Comparison of ENCODE assay signal across 8 cellular contexts in genomic region chr7:21253740-21254687, GRCh38.
DNase-seq lines count a peak whose midpoint lies in the region; ATAC-seq and TF ChIP-seq lines count a peak whose summit lies in the region.

No MANE protein-coding gene starts in this region.

- WGBS in gastroesophageal sphincter (ENCODE audit: low coverage in 1 of 2), 2 donors: 11% methylated on average over 16 to 18 of the region's 18 CpGs

- TF ChIP-seq EP300 in gastroesophageal sphincter (IDR thresholded peaks at IDR 0.05): no peak

- TF ChIP-seq POLR2A in breast epithelium (IDR thresholded peaks at IDR 0.05) (no peak), gastroesophageal sphincter (IDR thresholded peaks at IDR 0.05) (no peak)

- H3K27me3 ChIP-seq in SU-DHL-6 (ENCODE audit: low read length): no peaks in the 10 kb centered on the region
- peaks cover 0 to 65% of the 10 kb centered on the region in 2 donors for H3K27me3 ChIP-seq in breast epithelium
- H3K27me3 ChIP-seq in gastroesophageal sphincter: peaks cover 85% of the 10 kb centered on the region

- TF ChIP-seq CTCF in SU-DHL-6 (IDR thresholded peaks at IDR 0.05; ENCODE audit: insufficient read depth, low read length, poor library complexity, severe bottlenecking): peak; percentile 46
- peak in 2 of 3 donors; percentile 11 to 22 for TF ChIP-seq CTCF in breast epithelium (IDR thresholded peaks at IDR 0.05)
- peak in 2 of 4 experiments; percentile 6 to 50 for TF ChIP-seq CTCF in gastroesophageal sphincter (IDR thresholded peaks at IDR 0.05)

- no peak overlapping the region for H3K9ac ChIP-seq in SU-DHL-6 (ENCODE audit: low read length)

- H3K4me3 ChIP-seq in SU-DHL-6 (ENCODE audit: insufficient read depth, low read length, poor library complexity, severe bottlenecking) (no peak overlapping the region), breast epithelium (no peak overlapping the region), gastroesophageal sphincter (no peak overlapping the region)

- no peaks in the 10 kb centered on the region for H3F3A ChIP-seq in SU-DHL-6 (ENCODE audit: insufficient read depth)

- H2AFZ ChIP-seq in SU-DHL-6 (ENCODE audit: low read depth, low read length, severe bottlenecking): no peak overlapping the region

- H3K4me2 ChIP-seq in SU-DHL-6 (ENCODE audit: low read depth, low read length, poor library complexity, severe bottlenecking): no peak overlapping the region

- H3K4me1 ChIP-seq in breast epithelium (no peaks in the 10 kb centered on the region), gastroesophageal sphincter (no peaks in the 10 kb centered on the region)

- H3K9me3 ChIP-seq in SU-DHL-6 (ENCODE audit: insufficient read depth, low read length) (no peaks in the 10 kb centered on the region), breast epithelium (no peaks in the 10 kb centered on the region), gastroesophageal sphincter (no peaks in the 10 kb centered on the region)

- no peaks in the 10 kb centered on the region for H4K20me1 ChIP-seq in SU-DHL-6 (ENCODE audit: low read depth, low read length)

- H3K79me2 ChIP-seq in SU-DHL-6 (ENCODE audit: insufficient read depth, low read length): no peaks in the 10 kb centered on the region

- H3K36me3 ChIP-seq in SU-DHL-6 (ENCODE audit: low read length) (no peaks in the 10 kb centered on the region), breast epithelium (no peaks in the 10 kb centered on the region), gastroesophageal sphincter (no peaks in the 10 kb centered on the region)

- DNase-seq in CD1c-positive myeloid dendritic cell (ENCODE audit: extremely low spot score) (peak; percentile 42), NCI-H128 (lab: John Stamatoyannopoulos, UW; ENCODE audit: unreplicated experiment) (peak; percentile 69), breast epithelium (ENCODE audit: low spot score in 2 of 2) (no peak), left kidney (ENCODE audit: low read depth, low spot score) (peak; percentile 95)
- peak; percentile 4 for DNase-seq in stimulated activated CD8-positive, alpha-beta memory T cell treated with anti-CD3 and anti-CD28 coated beads, Interleukin-7, amount 100 ng/mL, for 24 hours (ENCODE audit: low read depth)

- H3K27ac ChIP-seq in SU-DHL-6 (ENCODE audit: low read depth, low read length): no peak overlapping the region
- H3K27ac ChIP-seq in breast epithelium: no peak overlapping the region
- H3K27ac ChIP-seq in gastroesophageal sphincter: no peak overlapping the region

- intact Hi-C loops in breast epithelium (cut with DNase I; ENCODE audit: low total_unique reads): no loop called here

- peak; percentile 71 for ATAC-seq in GM19372 (IDR thresholded peaks at IDR 0.05; ENCODE audit: low read depth, unreplicated experiment)
- no peak for ATAC-seq in gastroesophageal sphincter

- H3K9me2 ChIP-seq in SU-DHL-6 (replicated peaks; ENCODE audit: insufficient read depth, low read length): no peaks in the 10 kb centered on the region

Comparison
In these comparisons a context has a peak if more than half of its experiments do, and no peak if none do; other contexts are left out.
1. DNase-seq: peak in CD1c-positive myeloid dendritic cell (single experiment), NCI-H128 (single experiment), left kidney (single experiment) and stimulated activated CD8-positive, alpha-beta memory T cell treated with anti-CD3 and anti-CD28 coated beads, Interleukin-7, amount 100 ng/mL, for 24 hours (single experiment); none in breast epithelium (0 of 2).